Comparison of ENCODE assay signal across 2 cellular contexts in the genomic region with DNA sequence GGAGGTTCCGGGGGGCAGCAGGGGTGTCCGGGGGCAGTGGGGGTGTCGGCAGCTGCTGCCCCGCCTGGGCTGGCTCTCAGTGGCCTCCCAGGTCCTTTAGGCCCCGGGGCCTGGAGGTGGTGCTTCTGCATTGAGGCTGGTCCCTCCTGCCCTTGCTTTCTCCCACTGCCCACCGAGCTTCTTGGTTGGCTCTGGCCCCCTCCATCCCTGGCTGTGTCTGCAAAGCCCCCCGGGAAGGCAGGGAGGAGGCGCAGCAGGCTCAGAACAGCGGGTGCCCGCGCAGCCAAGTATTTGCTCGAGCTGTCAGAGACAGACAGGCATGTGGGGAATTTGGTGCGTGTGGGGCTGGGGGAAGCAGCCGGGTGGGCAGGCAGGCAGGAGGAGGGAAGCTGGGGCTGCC.
TF ChIP-seq lines count a peak whose summit lies in the region.

No MANE protein-coding gene starts in this region.

TF ChIP-seq in HCT116, 20 proteins besides CTCF, POLR2A, EP300 and RAD21 (continued from another document):
- TF ChIP-seq ELF1 (IDR thresholded peaks at IDR 0.05; ENCODE audit: borderline replicate concordance, low read depth) (no peak), JUND (IDR thresholded peaks at IDR 0.05) (no peak), CBX3 (IDR thresholded peaks at IDR 0.05; ENCODE audit: low read depth) (no peak), SRF (IDR thresholded peaks at IDR 0.05; ENCODE audit: low read depth) (no peak), POLR2AphosphoS5 (IDR thresholded peaks at IDR 0.05; ENCODE audit: low read depth, low read length) (no peak), EZH2 (IDR thresholded peaks at IDR 0.05) (no peak), ZBTB33 (IDR thresholded peaks at IDR 0.05; ENCODE audit: extremely low read depth, insufficient replicate concordance, low read length) (no peak), CEBPB (IDR thresholded peaks at IDR 0.05; ENCODE audit: low read depth) (no peak), FOSL1 (IDR thresholded peaks at IDR 0.05; ENCODE audit: low read depth) (no peak), YY1 (IDR thresholded peaks at IDR 0.05; ENCODE audit: extremely low read depth, insufficient replicate concordance, low read depth, low read length) (no peak), EZH2phosphoT487 (IDR thresholded peaks at IDR 0.05; ENCODE audit: borderline replicate concordance) (no peak)
- TF ChIP-seq, protein P1, sequence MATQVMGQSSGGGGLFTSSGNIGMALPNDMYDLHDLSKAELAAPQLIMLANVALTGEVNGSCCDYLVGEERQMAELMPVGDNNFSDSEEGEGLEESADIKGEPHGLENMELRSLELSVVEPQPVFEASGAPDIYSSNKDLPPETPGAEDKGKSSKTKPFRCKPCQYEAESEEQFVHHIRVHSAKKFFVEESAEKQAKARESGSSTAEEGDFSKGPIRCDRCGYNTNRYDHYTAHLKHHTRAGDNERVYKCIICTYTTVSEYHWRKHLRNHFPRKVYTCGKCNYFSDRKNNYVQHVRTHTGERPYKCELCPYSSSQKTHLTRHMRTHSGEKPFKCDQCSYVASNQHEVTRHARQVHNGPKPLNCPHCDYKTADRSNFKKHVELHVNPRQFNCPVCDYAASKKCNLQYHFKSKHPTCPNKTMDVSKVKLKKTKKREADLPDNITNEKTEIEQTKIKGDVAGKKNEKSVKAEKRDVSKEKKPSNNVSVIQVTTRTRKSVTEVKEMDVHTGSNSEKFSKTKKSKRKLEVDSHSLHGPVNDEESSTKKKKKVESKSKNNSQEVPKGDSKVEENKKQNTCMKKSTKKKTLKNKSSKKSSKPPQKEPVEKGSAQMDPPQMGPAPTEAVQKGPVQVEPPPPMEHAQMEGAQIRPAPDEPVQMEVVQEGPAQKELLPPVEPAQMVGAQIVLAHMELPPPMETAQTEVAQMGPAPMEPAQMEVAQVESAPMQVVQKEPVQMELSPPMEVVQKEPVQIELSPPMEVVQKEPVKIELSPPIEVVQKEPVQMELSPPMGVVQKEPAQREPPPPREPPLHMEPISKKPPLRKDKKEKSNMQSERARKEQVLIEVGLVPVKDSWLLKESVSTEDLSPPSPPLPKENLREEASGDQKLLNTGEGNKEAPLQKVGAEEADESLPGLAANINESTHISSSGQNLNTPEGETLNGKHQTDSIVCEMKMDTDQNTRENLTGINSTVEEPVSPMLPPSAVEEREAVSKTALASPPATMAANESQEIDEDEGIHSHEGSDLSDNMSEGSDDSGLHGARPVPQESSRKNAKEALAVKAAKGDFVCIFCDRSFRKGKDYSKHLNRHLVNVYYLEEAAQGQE (IDR thresholded peaks at IDR 0.05; ENCODE audit: low read depth), result no peak
- TF ChIP-seq, protein P2, sequence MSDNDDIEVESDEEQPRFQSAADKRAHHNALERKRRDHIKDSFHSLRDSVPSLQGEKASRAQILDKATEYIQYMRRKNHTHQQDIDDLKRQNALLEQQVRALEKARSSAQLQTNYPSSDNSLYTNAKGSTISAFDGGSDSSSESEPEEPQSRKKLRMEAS (IDR thresholded peaks at IDR 0.05), result no peak
- TF ChIP-seq, protein P3, sequence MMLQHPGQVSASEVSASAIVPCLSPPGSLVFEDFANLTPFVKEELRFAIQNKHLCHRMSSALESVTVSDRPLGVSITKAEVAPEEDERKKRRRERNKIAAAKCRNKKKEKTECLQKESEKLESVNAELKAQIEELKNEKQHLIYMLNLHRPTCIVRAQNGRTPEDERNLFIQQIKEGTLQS (IDR thresholded peaks at IDR 0.05), result no peak

TF ChIP-seq in GM12878, 131 proteins besides CTCF, POLR2A, EP300 and RAD21:
- TF ChIP-seq ETV6 (conservative IDR thresholded peaks at IDR 0.05 in 1 of 2, IDR thresholded peaks at IDR 0.05 in 1 of 2; ENCODE audit: borderline replicate concordance in 1 of 2, low read depth in 1 of 2), result no peak
- TF ChIP-seq TCF7 (IDR thresholded peaks at IDR 0.05; ENCODE audit: borderline replicate concordance), result no peak
- TF ChIP-seq IKZF1 (conservative IDR thresholded peaks at IDR 0.05), result no peak
- no peak for TF ChIP-seq SUPT20H (IDR thresholded peaks at IDR 0.05; ENCODE audit: borderline replicate concordance, control insufficient read depth, low read depth, low read length)
- TF ChIP-seq PML (IDR thresholded peaks at IDR 0.05; ENCODE audit: low read length), result no peak
- TF ChIP-seq EED (IDR thresholded peaks at IDR 0.05; ENCODE audit: low read depth), result no peak
- TF ChIP-seq NBN (IDR thresholded peaks at IDR 0.05), result no peak
